In the genomic region with DNA sequence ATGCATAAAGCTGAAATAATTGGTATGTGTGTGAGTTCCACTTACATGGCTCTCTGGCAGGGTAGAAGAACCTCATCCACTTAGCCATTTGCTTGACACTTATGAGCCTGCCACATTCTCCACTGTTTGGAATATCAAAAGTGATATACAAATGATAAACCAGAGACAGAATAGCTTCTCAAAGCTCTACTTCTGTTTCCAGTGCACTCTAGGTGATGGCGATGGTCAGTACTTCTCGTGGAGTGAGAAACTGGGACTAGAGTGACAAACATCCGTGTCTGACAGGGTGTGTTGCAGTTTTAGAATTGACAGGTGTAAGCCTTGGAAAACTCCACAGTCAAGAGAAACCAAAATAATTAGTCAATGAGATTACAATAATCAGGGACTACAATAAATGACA, we compare ENCODE assay signal across 31 cellular contexts.
A peak's percentile ranks its signal among the peaks of the same experiment; 100 is the strongest.
DNase-seq lines count a peak whose midpoint lies in the region; ATAC-seq and TF ChIP-seq lines count a peak whose summit lies in the region.
"Had no signal": no experiment of that assay in that cellular context is flagged by ENCODE, and none has a peak within 500 bp of the region (broad histone marks: within the 10 kb centered on the region; RNA-seq: fewer than 3 reads in every experiment).

No MANE protein-coding gene starts in this region.

- TF ChIP-seq POLR2A in heart left ventricle (IDR thresholded peaks at IDR 0.05): no peak

- no peak for DNase-seq in left cardiac atrium
- DNase-seq in heart left ventricle: no peak
- DNase-seq in right cardiac atrium: no peak
- DNase-seq in cardiac septum (ENCODE audit: low spot score): no peak
- DNase-seq in PC-9: no peak
- no peak for DNase-seq in islet precursor cell
- DNase-seq: 8988T; ACHN; AML-193; BE2C; C1 segment of cervical spinal cord; Caco-2; Calu3; CD4-positive, alpha-beta memory T cell; CD4-positive, alpha-beta T cell; CD4-positive, CD25-positive, alpha-beta regulatory T cell; CD8-positive, alpha-beta memory T cell; CD8-positive, alpha-beta T cell; COR-L47; DMS 273 treated with DMSO at 0.1 percent for 48 hours; DMS153; DMS53; DMS79; DMS79 treated with DMSO at 0.1 percent for 48 hours; DND-41; EL had no signal

- no peaks in the 10 kb centered on the region for H3F3A ChIP-seq in PC-9 (ENCODE audit: insufficient read depth, low read depth)

- no peak overlapping the region for H3K4me3 ChIP-seq in heart left ventricle
- H3K4me3 ChIP-seq in right cardiac atrium (ENCODE audit: low read length): no peak overlapping the region
- no peak overlapping the region for H3K4me3 ChIP-seq in PC-9
- H3K4me3 ChIP-seq: A549; BLaER1; BLaER1 treated with 17β-estradiol and CSF1 and Interleukin-3, amounts not matched to agents 10 nM and 100 nM had no signal

- intact Hi-C loops in left cardiac atrium (cut with DNase I): no loop called here
- intact Hi-C loops in heart left ventricle (cut with DNase I): no loop called here
- intact Hi-C loops in right cardiac atrium (cut with DNase I): no loop called here
- intact Hi-C loops in cardiac septum (cut with DNase I): no loop called here
- intact Hi-C loops in PC-9 (cut with micrococcal nuclease; ENCODE audit: unreplicated experiment): no loop called here

- POLR2A ChIA-PET in PC-9 (lab: Charles Lee; ENCODE audit: unreplicated experiment): no interaction called here

- no peaks in the 10 kb centered on the region for H3K9me3 ChIP-seq in heart left ventricle
- H3K9me3 ChIP-seq in right cardiac atrium (ENCODE audit: control insufficient read depth, low read length): no peaks in the 10 kb centered on the region
- no peaks in the 10 kb centered on the region for H3K9me3 ChIP-seq in PC-9 (ENCODE audit: insufficient read depth, low read depth)
- H3K9me3 ChIP-seq: A549; BLaER1; BLaER1 treated with 17β-estradiol and CSF1 and Interleukin-3, amounts not matched to agents 10 nM and 100 nM; Caco-2 had no signal

- H3K27ac ChIP-seq in heart left ventricle (no peak overlapping the region), right cardiac atrium (ENCODE audit: low read length) (no peak overlapping the region), PC-9 (no peak overlapping the region)
- H3K27ac ChIP-seq: 22Rv1; A549; BLaER1; BLaER1 treated with 17β-estradiol and CSF1 and Interleukin-3, amounts not matched to agents 10 nM and 100 nM; C4-2B had no signal

- H2AFZ ChIP-seq in PC-9: 0 out of 2 replicates have a peak overlapping the region, but pooled peaks have one; percentile 43

- H3K4me1 ChIP-seq in heart left ventricle: no peaks in the 10 kb centered on the region
- H3K4me1 ChIP-seq in right cardiac atrium (ENCODE audit: control insufficient read depth, insufficient read depth, low read length): no peaks in the 10 kb centered on the region
- H3K4me1 ChIP-seq in PC-9 (replicated peaks; ENCODE audit: insufficient read depth): no peaks in the 10 kb centered on the region
- H3K4me1 ChIP-seq: A549, BE2C, BLaER1, Caco-2 had no signal

- no TSS peak for BruUV-seq in PC-9 (replicated peaks; lab: Mats Ljungman, UMichigan)

- H3K4me2 ChIP-seq in PC-9: no peak overlapping the region
- H3K4me2 ChIP-seq: A549; BLaER1; BLaER1 treated with 17β-estradiol and CSF1 and Interleukin-3, amounts not matched to agents 10 nM and 100 nM had no signal

- no peaks in the 10 kb centered on the region for H3K9me2 ChIP-seq in PC-9 (ENCODE audit: insufficient read depth)

- TF ChIP-seq CTCF in heart left ventricle (IDR thresholded peaks at IDR 0.05) (no peak), PC-9 (conservative IDR thresholded peaks at IDR 0.05) (no peak)

- no peaks in the 10 kb centered on the region for H3K79me2 ChIP-seq in PC-9 (ENCODE audit: low read depth)

- H3K36me3 ChIP-seq in heart left ventricle: no peaks in the 10 kb centered on the region
- H3K36me3 ChIP-seq in PC-9 (ENCODE audit: low read depth): no peaks in the 10 kb centered on the region
- H3K36me3 ChIP-seq: BE2C; BLaER1; BLaER1 treated with 17β-estradiol and CSF1 and Interleukin-3, amounts not matched to agents 10 nM and 100 nM had no signal

- peak; percentile 59 to 73 for ATAC-seq in left cardiac atrium
- no peak for ATAC-seq in heart left ventricle
- ATAC-seq in right cardiac atrium: peak; percentile 45 to 93
- ATAC-seq: A549; CD8-positive, alpha-beta T cell had no signal

- CTCF ChIA-PET in PC-9 (lab: Charles Lee): no interaction called here

- H3K27me3 ChIP-seq in heart left ventricle (no peaks in the 10 kb centered on the region), right cardiac atrium (ENCODE audit: control insufficient read depth, insufficient read depth) (no peaks in the 10 kb centered on the region), PC-9 (ENCODE audit: insufficient read depth, low read depth) (no peaks in the 10 kb centered on the region)
- H3K27me3 ChIP-seq: BE2C; BLaER1; BLaER1 treated with 17β-estradiol and CSF1 and Interleukin-3, amounts not matched to agents 10 nM and 100 nM had no signal

- whole genome bisulfite sequencing in heart left ventricle, 4 donors: 60 to 70% (median 68%) methylated on average over 3 of the region's 3 CpGs
- WGBS in right cardiac atrium: 62% methylated on average over 3 of the region's 3 CpGs

- H4K20me1 ChIP-seq in PC-9 (ENCODE audit: insufficient read depth): no peaks in the 10 kb centered on the region
- H4K20me1 ChIP-seq: BLaER1; BLaER1 treated with 17β-estradiol and CSF1 and Interleukin-3, amounts not matched to agents 10 nM and 100 nM had no signal

Comparison
In these comparisons a context has a peak if more than half of its experiments do, and no peak if none do; other contexts are left out.
1. ATAC-seq: peak in left cardiac atrium (2 of 2) and right cardiac atrium (2 of 2); none in heart left ventricle (0 of 4).